In the genomic region with DNA sequence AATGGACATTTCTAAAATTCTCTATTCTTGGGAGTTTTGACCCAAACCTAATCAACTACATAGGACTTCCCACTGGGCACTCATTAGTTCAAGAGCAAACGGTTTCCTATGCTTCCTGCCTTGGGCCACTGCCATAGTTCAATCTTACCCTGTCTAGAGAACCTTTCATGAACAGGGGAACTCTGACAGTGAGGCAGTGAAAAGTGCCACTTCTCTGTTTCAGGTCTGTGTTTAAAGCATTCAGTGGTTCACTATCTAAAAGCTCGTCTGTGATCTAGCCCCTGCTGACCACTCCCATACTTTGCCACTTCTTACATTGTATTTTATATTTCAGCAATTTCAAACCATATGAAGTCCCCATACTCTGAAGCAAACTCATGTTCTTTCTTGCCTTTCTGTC, we compare ENCODE assay signal across 26 cellular contexts.
"Had no signal": no experiment of that assay in that cellular context is flagged by ENCODE, and none has a peak within 500 bp of the region (broad histone marks: within the 10 kb centered on the region; RNA-seq: fewer than 3 reads in every experiment).

No MANE protein-coding gene starts in this region.

- H3K27ac ChIP-seq: hepatocyte, left ventricle myocardium inferior, pancreas, prostate gland, skin epidermis, suprapubic skin, thoracic aorta, tibial artery, upper lobe of right lung had no signal

- H3K4me3 ChIP-seq: hepatocyte, left ventricle myocardium inferior, lung, pancreas, prostate gland, skin epidermis, suprapubic skin, thoracic aorta, tibial artery, upper lobe of right lung had no signal

- ATAC-seq: naive thymus-derived CD8-positive, alpha-beta T cell; pancreas; upper lobe of right lung had no signal

- H3K4me1 ChIP-seq: left ventricle myocardium inferior, pancreas, prostate gland, suprapubic skin, tibial artery, upper lobe of right lung had no signal

- H3K36me3 ChIP-seq: left ventricle myocardium inferior, pancreas, prostate gland, suprapubic skin, thoracic aorta, tibial artery, upper lobe of right lung had no signal

- H3K9me3 ChIP-seq: pancreas, prostate gland, suprapubic skin, thoracic aorta, tibial artery, upper lobe of right lung had no signal

- H2AFZ ChIP-seq: hepatocyte had no signal

- H3K36me3 Mint-ChIP-seq: mesothelial cell of epicardium; naive thymus-derived CD8-positive, alpha-beta T cell had no signal

- H3K27me3 ChIP-seq: hepatocyte, pancreas, suprapubic skin, tibial artery, upper lobe of right lung had no signal

- H3K4me1 Mint-ChIP-seq: mesothelial cell of epicardium; naive thymus-derived CD8-positive, alpha-beta T cell had no signal

- H3K4me3 Mint-ChIP-seq: mesothelial cell of epicardium; naive thymus-derived CD8-positive, alpha-beta T cell; nephron; neural crest cell; stimulated activated naive CD8-positive, alpha-beta T cell treated with anti-CD3 and anti-CD28 coated beads, Interleukin-15, Interleukin-2, amounts not matched to agents 100 ng/mL and 50 ng/mL, for 24 hours had no signal

- DNase-seq: islet precursor cell; left ventricle myocardium inferior; mesendoderm; naive thymus-derived CD8-positive, alpha-beta T cell; nucleus accumbens; pancreas; posterior cingulate gyrus; retina; stimulated activated CD4-positive, alpha-beta T cell treated with anti-CD3 and anti-CD28 coated beads, Interleukin-12 subunit alpha, Interleukin-12 subunit beta, amount 100 ng/mL, for 4 hours; stimulated activated CD4-positive, alpha-beta T cell treated with anti-CD3 and anti-CD28 coated beads, Interleukin-15, amount 100 ng/mL, for 24 hours; stimulated activated CD4-positive, alpha-beta T cell treated with anti-CD3 and anti-CD28 coated beads, Interleukin-2, amount 100 ng/mL, for 24 hours; stimulated activated CD4-positive, alpha-beta T cell treated with anti-CD3 and anti-CD28 coated beads, Interleukin-4, amount 100 ng/mL, for 1 hour; stimulated activated naive CD4-positive, alpha-beta T cell; tibial artery; trophoblast cell; upper lobe of right lung had no signal

- H3K4me2 ChIP-seq: hepatocyte had no signal

- H3K79me2 ChIP-seq: hepatocyte had no signal

- H3K27ac Mint-ChIP-seq: mesothelial cell of epicardium; naive thymus-derived CD8-positive, alpha-beta T cell; nephron; stimulated activated naive CD8-positive, alpha-beta T cell treated with anti-CD3 and anti-CD28 coated beads, Interleukin-15, Interleukin-2, amounts not matched to agents 100 ng/mL and 50 ng/mL, for 24 hours had no signal
